ENCODE assay signal across 33 cellular contexts in genomic region chr1:171155484-171155883, GRCh38. TPM values are rescaled to one million over a fixed set of nuclear protein-coding genes. Genes with fewer than 3 reads are reported as not detected.
"Had no signal": no experiment of that assay in that cellular context is flagged by ENCODE, and none has a peak within 500 bp of the region (broad histone marks: within the 10 kb centered on the region; RNA-seq: fewer than 3 reads in every experiment).

No MANE protein-coding gene starts in this region.

- H3K4me1 ChIP-seq: ascending aorta had no signal

- FAIRE-seq: bronchial epithelial cell had no signal

- DNase-seq: activated CD4-positive, alpha-beta memory T cell treated with anti-CD3 and anti-CD28 coated beads, Interleukin-2, amount 10 ng/mL, durations not matched to agents 7 days and 5 days; activated CD4-positive, alpha-beta T cell treated with anti-CD3 and anti-CD28 coated beads for 1 hour; activated CD4-positive, alpha-beta T cell treated with anti-CD3 and anti-CD28 coated beads for 36 hours; activated CD4-positive, alpha-beta T cell treated with anti-CD3 and anti-CD28 coated beads for 48 hours; activated CD4-positive, alpha-beta T cell treated with anti-CD3 and anti-CD28 coated beads, Interleukin-2, amount 10 ng/mL, durations not matched to agents 7 days and 5 days; activated CD4-positive, alpha-beta T cell treated with anti-CD3 and anti-CD28 coated beads, Interleukin-2, amount 50 U/mL, for 48 hours; activated CD4-positive, CD25-positive, alpha-beta regulatory T cell; activated CD8-positive, alpha-beta memory T cell treated with anti-CD3 and anti-CD28 coated beads for 24 hours; activated CD8-positive, alpha-beta memory T cell treated with anti-CD3 and anti-CD28 coated beads, Interleukin-2, amount 10 ng/mL, durations not matched to agents 7 days and 5 days; activated CD8-positive, alpha-beta memory T cell treated with anti-CD3 and anti-CD28 coated beads, Interleukin-2, amount 50 U/mL, for 48 hours; activated CD8-positive, alpha-beta T cell treated with anti-CD3 and anti-CD28 coated beads, Interleukin-2, amount 10 ng/mL, durations not matched to agents 7 days and 5 days; activated effector memory CD4-positive, alpha-beta T cell treated with Interleukin-2 at 50 U/mL for 16 hours; activated gamma-delta T cell; activated naive CD4-positive, alpha-beta T cell treated with anti-CD3 and anti-CD28 coated beads, Interleukin-2, amount 10 ng/mL, durations not matched to agents 7 days and 5 days; activated naive CD4-positive, alpha-beta T cell treated with Interleukin-2 at 50 U/mL for 16 hours; activated naive CD8-positive, alpha-beta T cell treated with anti-CD3 and anti-CD28 coated beads, Interleukin-2, amount 10 ng/mL, durations not matched to agents 7 days and 5 days; activated naive CD8-positive, alpha-beta T cell treated with anti-CD3 and anti-CD28 coated beads, Interleukin-2, amount 50 U/mL, for 24 hours; activated T-cell treated with anti-CD3 and anti-CD28 coated beads, Interleukin-2, amount 50 U/mL, for 24 hours; activated T-cell treated with anti-CD3 and anti-CD28 coated beads, Interleukin-2, amount 50 U/mL, for 48 hours; amygdala; anterior cingulate cortex; caudate nucleus; cerebellar nuclear complex; T-helper 1 cell; T-helper 2 cell; T-helper 9 cell; WERI-Rb-1 had no signal

- H3K9me3 ChIP-seq: ascending aorta had no signal

- H3K4me3 ChIP-seq: ascending aorta, cardiac muscle cell had no signal

- ATAC-seq: activated CD4-positive, alpha-beta T cell treated with anti-CD3 and anti-CD28 coated beads for 36 hours; activated CD4-positive, CD25-positive, alpha-beta regulatory T cell treated with anti-CD3 and anti-CD28 coated beads, Interleukin-2, amount 50 U/mL, for 24 hours; activated CD8-positive, alpha-beta memory T cell treated with anti-CD3 and anti-CD28 coated beads, Interleukin-2, amount 10 ng/mL, durations not matched to agents 7 days and 5 days; activated CD8-positive, alpha-beta T cell treated with anti-CD3 and anti-CD28 coated beads, Interleukin-2, amount 10 ng/mL, durations not matched to agents 7 days and 5 days; activated naive CD8-positive, alpha-beta T cell treated with anti-CD3 and anti-CD28 coated beads, Interleukin-2, amount 50 U/mL, for 24 hours; WTC11 had no signal

- H3K27ac ChIP-seq: ascending aorta, cardiac muscle cell, WERI-Rb-1 had no signal

- H3K27me3 ChIP-seq: ascending aorta, cardiac muscle cell had no signal

- H3K36me3 ChIP-seq: ascending aorta, cardiac muscle cell, WERI-Rb-1 had no signal

RNA-seq across cellular contexts. Expression of gene FMO2, which starts 29.6 kb away (rescaled TPM):
- total RNA-seq: activated CD4-positive, alpha-beta memory T cell treated with anti-CD3 and anti-CD28 coated beads, Interleukin-2, amount 10 ng/mL, durations not matched to agents 7 days and 5 days; activated CD4-positive, alpha-beta T cell treated with anti-CD3 and anti-CD28 coated beads for 36 hours; activated CD4-positive, alpha-beta T cell treated with anti-CD3 and anti-CD28 coated beads, Interleukin-2, amount 10 ng/mL, durations not matched to agents 7 days and 5 days; activated CD8-positive, alpha-beta memory T cell treated with anti-CD3 and anti-CD28 coated beads, Interleukin-2, amount 10 ng/mL, durations not matched to agents 7 days and 5 days; activated CD8-positive, alpha-beta T cell treated with anti-CD3 and anti-CD28 coated beads, Interleukin-2, amount 10 ng/mL, durations not matched to agents 7 days and 5 days; activated naive CD8-positive, alpha-beta T cell treated with anti-CD3 and anti-CD28 coated beads, Interleukin-2, amount 10 ng/mL, durations not matched to agents 7 days and 5 days; activated T-helper 2 cell treated with anti-CD3 and anti-CD28 coated beads, Interferon-gamma antibody, Interleukin-2, Interleukin-4, amounts not matched to agents 10 μg/mL and 5 μg/mL and 100 μg/mL, durations not matched to agents 14 hours and 24 hours and 36 hours; bronchial epithelial cell; cardiac muscle cell; WTC11 had no signal
- polyA plus RNA-seq: cardiac muscle cell had no signal
